ENCODE assay signal across 8 cellular contexts in genomic region chr6:167153523-167153959, GRCh38. TPM values are rescaled to one million over a fixed set of nuclear protein-coding genes. Genes with fewer than 3 reads are reported as not detected.
DNase-seq lines count a peak whose midpoint lies in the region; ATAC-seq and TF ChIP-seq lines count a peak whose summit lies in the region.

No MANE protein-coding gene starts in this region.

- POLR2A ChIA-PET in A673 (lab: Charles Lee; ENCODE audit: low non-redundant PET) (no interaction called here), WTC11 (lab: Charles Lee) (no interaction called here)

- peaks cover 10% of the 10 kb centered on the region for H3K36me3 Mint-ChIP-seq in WTC11

- H3K4me3 ChIP-seq in dorsolateral prefrontal cortex (peak overlapping the region in 47 of 59 donors; percentile 1 to 58 (median 37)), A673 (ENCODE audit: low read depth, low read length, poor library complexity, severe bottlenecking) (no peak overlapping the region)

- H3K27me3 ChIP-seq in dorsolateral prefrontal cortex (peaks cover 0 to 7% (median 0%) of the 10 kb centered on the region in 45 donors), A673 (replicated peaks; ENCODE audit: insufficient read depth, low read depth, low read length, poor library complexity) (peaks cover 11% of the 10 kb centered on the region)

- H3K36me3 ChIP-seq in A673 (ENCODE audit: insufficient read depth, low read length, poor library complexity, severe bottlenecking), result no peaks in the 10 kb centered on the region

- peaks cover 10% of the 10 kb centered on the region for H3K9me3 Mint-ChIP-seq in WTC11

- peak; percentile 65 for ATAC-seq in GM21390 (IDR thresholded peaks at IDR 0.05; ENCODE audit: unreplicated experiment)
- ATAC-seq in WTC11, result no peak

- CTCF ChIA-PET in A673 (lab: Charles Lee) (no interaction called here), WTC11 (lab: Charles Lee) (no interaction called here)

- H3K4me1 Mint-ChIP-seq in WTC11, result peaks cover 42% of the 10 kb centered on the region

- DNase-seq in GM13976 (ENCODE audit: low spot score), result peak; percentile 76
- peak; percentile 3 for DNase-seq in KBM-7
- DNase-seq in dorsolateral prefrontal cortex, result peak in 3 of 10 donors; percentile 34 to 66 (median 49)
- DNase-seq in A673 (ENCODE audit: low spot score), result no peak
- no peak for DNase-seq in WTC11 (ENCODE audit: low spot score)
- DNase-seq in NCI-H510A (lab: John Stamatoyannopoulos, UW), result no peak
- DNase-seq in NCI-H2081 treated with DMSO at 0.1 percent for 48 hours (lab: John Stamatoyannopoulos, UW), result no peak

- in situ Hi-C loops in GM13976 (cut with MboI; ENCODE audit: low sequenced_read_pairs, unreplicated experiment), result loop anchor here (10.0 kb wide), 1 partner anchor 379 kb away; no protein-coding TSS in a partner anchor
- in situ Hi-C loops in KBM-7 (cut with MboI; ENCODE audit: low pct_unique_long_range_greater_than_20kb, low sequenced_read_pairs), result no loop called here

- no peaks in the 10 kb centered on the region for H3K4me1 ChIP-seq in A673 (ENCODE audit: insufficient read depth, low read length, poor library complexity, severe bottlenecking)

- no peak overlapping the region for H3K27ac Mint-ChIP-seq in WTC11

- BruUV-seq in A673 (replicated peaks; lab: Mats Ljungman, UMichigan), result no TSS peak

- H3K27me3 Mint-ChIP-seq in WTC11 (ENCODE audit: low read depth), result peaks cover 18% of the 10 kb centered on the region

- H3K4me3 Mint-ChIP-seq in WTC11, result no peak overlapping the region

- intact Hi-C loops in dorsolateral prefrontal cortex (cut with DNase I), result no loop called here
- intact Hi-C loops in A673 (cut with micrococcal nuclease; ENCODE audit: unreplicated experiment), result no loop called here

- H3K9me3 ChIP-seq in A673 (ENCODE audit: low read depth, low read length, poor library complexity, severe bottlenecking), result no peaks in the 10 kb centered on the region

- no peak for TF ChIP-seq CTCF in GM13976 (IDR thresholded peaks at IDR 0.05; ENCODE audit: borderline replicate concordance, control extremely low read depth, extremely low read depth, insufficient read depth, missing control alignments)
- TF ChIP-seq CTCF in dorsolateral prefrontal cortex (IDR thresholded peaks at IDR 0.05 in 54 of 56, conservative IDR thresholded peaks at IDR 0.05 in 2 of 56; ENCODE audit: low read depth in 1 of 56, partially characterized antibody in 56 of 56), result no peak
- no peak for TF ChIP-seq CTCF in A673 (conservative IDR thresholded peaks at IDR 0.05; ENCODE audit: low read depth, low read length)
- TF ChIP-seq CTCF in WTC11 (IDR thresholded peaks at IDR 0.05), result no peak

- H3K27ac ChIP-seq in dorsolateral prefrontal cortex (peak overlapping the region in 20 of 59 donors; percentile 2 to 69 (median 40)), A673 (ENCODE audit: low read depth, low read length, poor library complexity, severe bottlenecking) (no peak overlapping the region)

TF ChIP-seq in WTC11, 78 proteins besides CTCF, POLR2A, EP300 and RAD21 (continues in another document):
- no peak for TF ChIP-seq NFYB (CRISPR knock-in tag; conservative IDR thresholded peaks at IDR 0.05; ENCODE audit: low read depth)
- TF ChIP-seq MYBL2 (CRISPR knock-in tag; IDR thresholded peaks at IDR 0.05), result no peak
- TF ChIP-seq TP53 (CRISPR knock-in tag; IDR thresholded peaks at IDR 0.05), result no peak
- no peak for TF ChIP-seq ETV6 (CRISPR knock-in tag; IDR thresholded peaks at IDR 0.05)
- no peak for TF ChIP-seq SMAD4 (CRISPR knock-in tag; IDR thresholded peaks at IDR 0.05)
- no peak for TF ChIP-seq ZNF512 (CRISPR knock-in tag; IDR thresholded peaks at IDR 0.05; ENCODE audit: borderline replicate concordance)
- TF ChIP-seq USF2 (CRISPR knock-in tag; IDR thresholded peaks at IDR 0.05), result no peak
- no peak for TF ChIP-seq ESRRA (CRISPR knock-in tag; IDR thresholded peaks at IDR 0.05; ENCODE audit: borderline replicate concordance)
- no peak for TF ChIP-seq FOXJ3 (CRISPR knock-in tag; IDR thresholded peaks at IDR 0.05; ENCODE audit: borderline replicate concordance)
- no peak for TF ChIP-seq IRF1 (CRISPR knock-in tag; IDR thresholded peaks at IDR 0.05)
- TF ChIP-seq NR2C2 (CRISPR knock-in tag; IDR thresholded peaks at IDR 0.05), result no peak
- TF ChIP-seq MAX (CRISPR knock-in tag; IDR thresholded peaks at IDR 0.05), result no peak
- no peak for TF ChIP-seq ZBTB43 (CRISPR knock-in tag; IDR thresholded peaks at IDR 0.05)
- no peak for TF ChIP-seq ATF6 (CRISPR knock-in tag; IDR thresholded peaks at IDR 0.05)
- no peak for TF ChIP-seq TCF7 (CRISPR knock-in tag; IDR thresholded peaks at IDR 0.05; ENCODE audit: low read depth)
- no peak for TF ChIP-seq JAZF1 (CRISPR knock-in tag; IDR thresholded peaks at IDR 0.05)
- no peak for TF ChIP-seq HMGXB4 (CRISPR knock-in tag; IDR thresholded peaks at IDR 0.05)

RNA-seq across cellular contexts. Expression of gene GPR31, which starts 4.2 kb away (rescaled TPM):
- total RNA-seq in dorsolateral prefrontal cortex (not detected), A673 (2021) (not detected in 2 replicates), WTC11 (2021) (not detected in 3 replicates)

RNA-seq across cellular contexts. Expression of gene CCR6, which starts 30.6 kb away (rescaled TPM):
- total RNA-seq in dorsolateral prefrontal cortex, result 1 to 10 TPM in 4 of 120 experiments, under 1 TPM in 24, not detected in 92; 0.10 to 1.3 (median 0.30) TPM
- not detected in 2 replicates for total RNA-seq in A673 (2021)
- not detected in 3 replicates for total RNA-seq in WTC11 (2021)

Comparison
In these comparisons a context has a peak if more than half of its experiments do, and no peak if none do; other contexts are left out.
1. DNase-seq: peak in GM13976 (single experiment) and KBM-7 (single experiment); none in A673 (single experiment), WTC11 (single experiment), NCI-H510A (single experiment) and NCI-H2081 treated with DMSO at 0.1 percent for 48 hours (single experiment).